ENCODE assay signal across 9 cellular contexts in the genomic region with DNA sequence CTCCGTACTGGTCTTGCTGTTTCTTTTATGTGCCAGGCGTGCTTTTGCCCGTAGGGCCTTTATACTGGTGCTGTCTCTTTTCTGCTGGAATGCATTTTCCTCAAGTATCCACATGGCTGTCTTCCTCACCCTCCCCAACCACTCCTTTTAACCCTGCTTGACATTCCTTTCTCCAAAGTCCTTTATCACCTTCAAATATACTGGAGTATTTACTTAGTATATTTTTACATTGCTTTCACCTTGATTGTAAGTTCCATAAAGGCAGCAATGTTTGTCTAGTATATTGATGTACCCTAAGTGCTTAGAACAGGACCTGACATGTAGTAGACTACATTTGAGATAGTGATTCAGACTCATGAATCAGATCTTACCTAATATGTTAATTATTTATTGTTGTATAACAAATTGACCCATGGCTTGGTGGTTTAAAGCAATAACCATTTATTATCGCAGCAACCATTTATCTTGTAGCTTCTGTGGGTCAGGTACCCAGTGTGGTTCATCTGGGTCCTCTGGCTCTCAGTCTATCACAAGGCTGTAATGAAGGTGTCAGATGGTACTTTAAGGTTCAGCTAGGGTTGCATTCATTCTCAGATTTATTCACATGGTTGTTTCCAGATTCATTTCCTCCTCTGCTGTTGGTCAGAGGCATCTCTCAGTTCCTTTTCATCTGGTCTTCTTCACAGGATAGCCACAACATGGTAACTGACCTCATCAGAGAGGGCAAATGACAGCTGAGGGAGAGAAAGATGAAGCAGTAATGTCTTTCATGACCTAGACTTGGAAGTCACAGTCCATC. TPM values are rescaled to one million over a fixed set of nuclear protein-coding genes. Genes with fewer than 3 reads are reported as not detected.
DNase-seq lines count a peak whose midpoint lies in the region; ATAC-seq and TF ChIP-seq lines count a peak whose summit lies in the region.
"Had no signal": no experiment of that assay in that cellular context is flagged by ENCODE, and none has a peak within 500 bp of the region (broad histone marks: within the 10 kb centered on the region; RNA-seq: fewer than 3 reads in every experiment).

No MANE protein-coding gene starts in this region.

- H3K4me1 Mint-ChIP-seq in MCF 10A (ENCODE audit: insufficient read depth, unreplicated experiment), result peaks cover 25% of the 10 kb centered on the region
- peaks cover 2% of the 10 kb centered on the region for H3K4me1 Mint-ChIP-seq in activated CD8-positive, alpha-beta T cell treated with anti-CD3 and anti-CD28 coated beads for 36 hours (ENCODE audit: low read depth)
- H3K4me1 Mint-ChIP-seq: naive thymus-derived CD4-positive, alpha-beta T cell had no signal

- H3K27me3 Mint-ChIP-seq in MCF 10A (ENCODE audit: insufficient read depth, unreplicated experiment), result no peaks in the 10 kb centered on the region
- H3K27me3 Mint-ChIP-seq in activated CD8-positive, alpha-beta T cell treated with anti-CD3 and anti-CD28 coated beads for 36 hours, result no peaks in the 10 kb centered on the region
- H3K27me3 Mint-ChIP-seq: naive thymus-derived CD4-positive, alpha-beta T cell had no signal

- no peaks in the 10 kb centered on the region for H3K27me3 ChIP-seq in breast epithelium
- no peaks in the 10 kb centered on the region for H3K27me3 ChIP-seq in ovary

- H3K36me3 ChIP-seq in breast epithelium (no peaks in the 10 kb centered on the region), ovary (no peaks in the 10 kb centered on the region)

- peak overlapping the region; percentile 82 for H3K27ac Mint-ChIP-seq in MCF 10A (ENCODE audit: low read depth, unreplicated experiment)
- no peak overlapping the region for H3K27ac Mint-ChIP-seq in activated CD8-positive, alpha-beta T cell treated with anti-CD3 and anti-CD28 coated beads for 36 hours

- DNase-seq in MCF 10A (ENCODE audit: unreplicated experiment), result peak; percentile 52
- DNase-seq in breast epithelium (ENCODE audit: low spot score in 2 of 2), result no peak
- DNase-seq in NCI-H345 (lab: John Stamatoyannopoulos, UW), result peak; percentile 35
- no peak for DNase-seq in activated CD8-positive, alpha-beta T cell treated with anti-CD3 and anti-CD28 coated beads for 36 hours
- DNase-seq in activated CD8-positive, alpha-beta memory T cell treated with anti-CD3 and anti-CD28 coated beads for 24 hours, result no peak
- DNase-seq in ovary, result no peak
- no peak for DNase-seq in GM19238 (ENCODE audit: insufficient read length, low spot score)
- DNase-seq: naive thymus-derived CD4-positive, alpha-beta T cell had no signal

- WGBS in ovary, 3 donors, result 92 to 95% (median 94%) methylated on average over 4 of the region's 4 CpGs

- BruUV-seq in MCF 10A (replicated peaks; lab: Mats Ljungman, UMichigan), result no TSS peak

- no peaks in the 10 kb centered on the region for H3K4me1 ChIP-seq in breast epithelium
- no peaks in the 10 kb centered on the region for H3K4me1 ChIP-seq in ovary (ENCODE audit: insufficient read depth)

- TF ChIP-seq POLR2A in breast epithelium (IDR thresholded peaks at IDR 0.05), result no peak
- TF ChIP-seq POLR2A in ovary (IDR thresholded peaks at IDR 0.05), result no peak

- CTCF ChIA-PET in MCF 10A (lab: Yijun Ruan, JAX), result interaction anchor here (0.6 to 2.5 kb wide), 24 partner anchors 11 to 1245 kb away, joined by 3 to 40 read pairs (median 4); no protein-coding TSS in a partner anchor
- CTCF ChIA-PET in activated CD8-positive, alpha-beta T cell treated with anti-CD3 and anti-CD28 coated beads for 36 hours (lab: Charles Lee), result interaction anchor here (0.7 to 2.5 kb wide), 9 partner anchors 7 to 201 kb away, joined by 3 to 18 read pairs (median 4); no protein-coding TSS in a partner anchor

- peak; percentile 66 for ATAC-seq in HG02884 (IDR thresholded peaks at IDR 0.05; ENCODE audit: unreplicated experiment)
- no peak for ATAC-seq in activated CD8-positive, alpha-beta T cell treated with anti-CD3 and anti-CD28 coated beads for 36 hours
- ATAC-seq: naive thymus-derived CD4-positive, alpha-beta T cell had no signal

- TF ChIP-seq CTCF in MCF 10A (IDR thresholded peaks at IDR 0.05; ENCODE audit: unreplicated experiment) (no peak), breast epithelium (IDR thresholded peaks at IDR 0.05) (no peak), ovary (IDR thresholded peaks at IDR 0.05) (no peak)
- TF ChIP-seq CTCF in activated CD8-positive, alpha-beta T cell treated with anti-CD3 and anti-CD28 coated beads for 36 hours (IDR thresholded peaks at IDR 0.05), result no peak

- intact Hi-C loops in MCF 10A (cut with micrococcal nuclease) (loop anchor here (1.0 to 10.0 kb wide), 7 partner anchors 172 to 1240 kb away; no protein-coding TSS in a partner anchor), breast epithelium (cut with DNase I; ENCODE audit: low total_unique reads) (no loop called here), ovary (cut with DNase I) (no loop called here)
- intact Hi-C loops in activated CD8-positive, alpha-beta T cell treated with anti-CD3 and anti-CD28 coated beads for 36 hours (cut with micrococcal nuclease), result no loop called here

- H3K9me3 ChIP-seq in breast epithelium, result no peaks in the 10 kb centered on the region
- no peaks in the 10 kb centered on the region for H3K9me3 ChIP-seq in ovary

- H3K4me3 ChIP-seq in breast epithelium, result no peak overlapping the region
- H3K4me3 ChIP-seq in ovary, result no peak overlapping the region

- H3K36me3 Mint-ChIP-seq in MCF 10A (ENCODE audit: insufficient read depth, unreplicated experiment), result peaks cover 24% of the 10 kb centered on the region
- H3K36me3 Mint-ChIP-seq in activated CD8-positive, alpha-beta T cell treated with anti-CD3 and anti-CD28 coated beads for 36 hours (ENCODE audit: low read depth), result peaks cover 37% of the 10 kb centered on the region

- H3K27ac ChIP-seq in breast epithelium, result no peak overlapping the region
- H3K27ac ChIP-seq in ovary, result no peak overlapping the region

- POLR2A ChIA-PET in MCF 10A (lab: Yijun Ruan, JAX), result interaction anchor here (0.8 to 2.8 kb wide), 9 partner anchors 10 to 1425 kb away, joined by 3 to 34 read pairs (median 4); no protein-coding TSS in a partner anchor
- POLR2A ChIA-PET in activated CD8-positive, alpha-beta T cell treated with anti-CD3 and anti-CD28 coated beads for 36 hours (lab: Charles Lee), result no interaction called here

- no peak for TF ChIP-seq EP300 in ovary (IDR thresholded peaks at IDR 0.05)

- H3K9me3 Mint-ChIP-seq in MCF 10A (ENCODE audit: unreplicated experiment), result no peaks in the 10 kb centered on the region
- H3K9me3 Mint-ChIP-seq in activated CD8-positive, alpha-beta T cell treated with anti-CD3 and anti-CD28 coated beads for 36 hours, result no peaks in the 10 kb centered on the region
- H3K9me3 Mint-ChIP-seq: naive thymus-derived CD4-positive, alpha-beta T cell had no signal

- peak overlapping the region; percentile 47 for H3K4me3 Mint-ChIP-seq in MCF 10A (ENCODE audit: unreplicated experiment)
- no peak overlapping the region for H3K4me3 Mint-ChIP-seq in activated CD8-positive, alpha-beta T cell treated with anti-CD3 and anti-CD28 coated beads for 36 hours
- H3K4me3 Mint-ChIP-seq: naive thymus-derived CD4-positive, alpha-beta T cell had no signal

RNA-seq across cellular contexts. Expression of a gene that starts 34.2 kb away (rescaled TPM):
- 94.4 and 113 TPM in 2 replicates for total RNA-seq in MCF 10A (2022)
- 10 to 100 TPM; 17.3 to 41.9 (median 29.5) TPM for total RNA-seq in breast epithelium
- 10 to 100 TPM; 45.4 to 46.3 TPM for total RNA-seq in activated CD8-positive, alpha-beta T cell treated with anti-CD3 and anti-CD28 coated beads for 36 hours
- total RNA-seq in ovary, result 10 to 100 TPM; 13.1 to 34.3 (median 26.4) TPM
- polyA plus RNA-seq in ovary, result 10 to 100 TPM; 18.3 to 20.0 TPM

Comparison
In these comparisons a context has a peak if more than half of its experiments do, and no peak if none do; other contexts are left out.
1. DNase-seq: peak in MCF 10A (single experiment) and NCI-H345 (single experiment); none in breast epithelium (0 of 2), activated CD8-positive, alpha-beta T cell treated with anti-CD3 and anti-CD28 coated beads for 36 hours (single experiment), activated CD8-positive, alpha-beta memory T cell treated with anti-CD3 and anti-CD28 coated beads for 24 hours (single experiment), ovary (0 of 5) and GM19238 (single experiment).